Comparison of ENCODE assay signal across 16 cellular contexts in genomic region chr7:49766966-49767365, GRCh38. TPM values are rescaled to one million over a fixed set of nuclear protein-coding genes. Genes with fewer than 3 reads are reported as not detected.
DNase-seq lines count a peak whose midpoint lies in the region; ATAC-seq and TF ChIP-seq lines count a peak whose summit lies in the region.
"Had no signal": no experiment of that assay in that cellular context is flagged by ENCODE, and none has a peak within 500 bp of the region (broad histone marks: within the 10 kb centered on the region; RNA-seq: fewer than 3 reads in every experiment).

No MANE protein-coding gene starts in this region.

- H3K4me3 ChIP-seq in upper lobe of left lung = no peak overlapping the region

- peaks cover 22% of the 10 kb centered on the region for H3K27me3 Mint-ChIP-seq in activated naive CD4-positive, alpha-beta T cell treated with anti-CD3 and anti-CD28 coated beads, Interleukin-2, amount 10 ng/mL, durations not matched to agents 7 days and 5 days
- peaks cover 76% of the 10 kb centered on the region for H3K27me3 Mint-ChIP-seq in type B pancreatic cell

- no peak overlapping the region for H3K4me3 Mint-ChIP-seq in activated naive CD4-positive, alpha-beta T cell treated with anti-CD3 and anti-CD28 coated beads, Interleukin-2, amount 10 ng/mL, durations not matched to agents 7 days and 5 days
- no peak overlapping the region for H3K4me3 Mint-ChIP-seq in type B pancreatic cell
- H3K4me3 Mint-ChIP-seq: central memory CD8-positive, alpha-beta T cell had no signal

- DNase-seq in AG08395 (ENCODE audit: low spot score) (no peak), type B pancreatic cell (ENCODE audit: extremely low spot score, unreplicated experiment) (no peak), upper lobe of left lung (no peak)
- no peak for DNase-seq in activated naive CD4-positive, alpha-beta T cell treated with anti-CD3 and anti-CD28 coated beads, Interleukin-2, amount 10 ng/mL, durations not matched to agents 7 days and 5 days
- DNase-seq: activated CD4-positive, CD25-positive, alpha-beta regulatory T cell; activated effector memory CD4-positive, alpha-beta T cell treated with anti-CD3 and anti-CD28 coated beads, Interleukin-2, amount 50 U/mL, for 16 hours; islet precursor cell; Karpas-422; NCI-H2171; SIG-M5; stimulated activated naive CD4-positive, alpha-beta T cell treated with Interleukin-2 at 50 U/mL for 16 hours had no signal

- H3K27ac ChIP-seq in upper lobe of left lung = no peak overlapping the region

- 84 to 92% methylated on average over 1 of the region's 1 CpG for WGBS in upper lobe of left lung, 2 donors

- no peaks in the 10 kb centered on the region for H3K4me1 Mint-ChIP-seq in activated naive CD4-positive, alpha-beta T cell treated with anti-CD3 and anti-CD28 coated beads, Interleukin-2, amount 10 ng/mL, durations not matched to agents 7 days and 5 days
- no peaks in the 10 kb centered on the region for H3K4me1 Mint-ChIP-seq in type B pancreatic cell (ENCODE audit: unreplicated experiment)
- H3K4me1 Mint-ChIP-seq: central memory CD8-positive, alpha-beta T cell had no signal

- H3K9me3 Mint-ChIP-seq in activated naive CD4-positive, alpha-beta T cell treated with anti-CD3 and anti-CD28 coated beads, Interleukin-2, amount 10 ng/mL, durations not matched to agents 7 days and 5 days = no peaks in the 10 kb centered on the region
- H3K9me3 Mint-ChIP-seq in type B pancreatic cell = no peaks in the 10 kb centered on the region
- H3K9me3 Mint-ChIP-seq: central memory CD8-positive, alpha-beta T cell had no signal

- H3K36me3 ChIP-seq in upper lobe of left lung = no peaks in the 10 kb centered on the region

- H3K4me1 ChIP-seq in upper lobe of left lung = no peaks in the 10 kb centered on the region

- no peaks in the 10 kb centered on the region for H3K9me3 ChIP-seq in upper lobe of left lung

- ATAC-seq in GM19025 (IDR thresholded peaks at IDR 0.05; ENCODE audit: low read depth, unreplicated experiment) (peak; percentile 80), GM21825 (IDR thresholded peaks at IDR 0.05; ENCODE audit: unreplicated experiment) (peak; percentile 87), HG03175 (IDR thresholded peaks at IDR 0.05; ENCODE audit: unreplicated experiment) (peak; percentile 79), upper lobe of left lung (ENCODE audit: low FRiP score in 2 of 2) (no peak)

- H3K36me3 Mint-ChIP-seq in activated naive CD4-positive, alpha-beta T cell treated with anti-CD3 and anti-CD28 coated beads, Interleukin-2, amount 10 ng/mL, durations not matched to agents 7 days and 5 days = no peaks in the 10 kb centered on the region
- no peaks in the 10 kb centered on the region for H3K36me3 Mint-ChIP-seq in type B pancreatic cell

- TF ChIP-seq CTCF in type B pancreatic cell (conservative IDR thresholded peaks at IDR 0.05) (no peak), upper lobe of left lung (IDR thresholded peaks at IDR 0.05) (no peak)

- TF ChIP-seq POLR2A in upper lobe of left lung (IDR thresholded peaks at IDR 0.05) = no peak

- H3K27me3 ChIP-seq in upper lobe of left lung = no peaks in the 10 kb centered on the region

- H3K27ac Mint-ChIP-seq in activated naive CD4-positive, alpha-beta T cell treated with anti-CD3 and anti-CD28 coated beads, Interleukin-2, amount 10 ng/mL, durations not matched to agents 7 days and 5 days = no peak overlapping the region
- H3K27ac Mint-ChIP-seq in type B pancreatic cell = no peak overlapping the region

- CTCF ChIA-PET in activated naive CD4-positive, alpha-beta T cell treated with anti-CD3 and anti-CD28 coated beads, Interleukin-2, amount 10 ng/mL, durations not matched to agents 7 days and 5 days (lab: Charles Lee) = no interaction called here

- TF ChIP-seq EP300 in upper lobe of left lung (IDR thresholded peaks at IDR 0.05) = no peak

RNA-seq across cellular contexts. Expression of gene VWC2, which starts 6.5 kb away (rescaled TPM):
- 0.33 and 0.60 TPM in 2 replicates for total RNA-seq in type B pancreatic cell (ENCODE audit: low replicate concordance)
- under 1 TPM in 4 of 6 donors, not detected in 2; 0.09 to 0.20 (median 0.13) TPM for total RNA-seq in upper lobe of left lung
- total RNA-seq: fibroblast of lung had no signal

Comparison
In these comparisons a context has a peak if more than half of its experiments do, and no peak if none do; other contexts are left out.
1. ATAC-seq: peak in GM19025 (single experiment), GM21825 (single experiment) and HG03175 (single experiment); none in upper lobe of left lung (0 of 2).